1 cellular context compared by ENCODE assay signal in genomic region chr19:18743281-18743825, GRCh38.
A peak's percentile ranks its signal among the peaks of the same experiment; 100 is the strongest.
TF ChIP-seq lines count a peak whose summit lies in the region.

No MANE protein-coding gene starts in this region.

TF ChIP-seq in HepG2, 621 proteins besides CTCF, POLR2A, EP300 and RAD21 (continued from another document):
- TF ChIP-seq ZNF687 (CRISPR knock-in tag; IDR thresholded peaks at IDR 0.05) = peak; percentile 37; the same call in 1 of the 2 replicates
- no peak for TF ChIP-seq LRRFIP1 (CRISPR knock-in tag; conservative IDR thresholded peaks at IDR 0.05)
- no peak for TF ChIP-seq SP4 (CRISPR knock-in tag; IDR thresholded peaks at IDR 0.05)
- TF ChIP-seq TP53 (CRISPR knock-in tag; conservative IDR thresholded peaks at IDR 0.05) = no peak
- no peak for TF ChIP-seq ZNF530 (CRISPR knock-in tag; IDR thresholded peaks at IDR 0.05; ENCODE audit: low read depth)
- TF ChIP-seq ZNF563 (CRISPR knock-in tag; IDR thresholded peaks at IDR 0.05) = no peak
- TF ChIP-seq ZNF784 (CRISPR knock-in tag; IDR thresholded peaks at IDR 0.05; ENCODE audit: borderline replicate concordance) = no peak
- peak; percentile 99 for TF ChIP-seq ZBTB38 (CRISPR knock-in tag; IDR thresholded peaks at IDR 0.05)
- TF ChIP-seq TBX2 (CRISPR knock-in tag; IDR thresholded peaks at IDR 0.05; ENCODE audit: borderline replicate concordance) = no peak
- TF ChIP-seq ZBTB8A (CRISPR knock-in tag; IDR thresholded peaks at IDR 0.05; ENCODE audit: borderline replicate concordance, low read depth) = no peak
- TF ChIP-seq ZBTB49 (CRISPR knock-in tag; IDR thresholded peaks at IDR 0.05; ENCODE audit: borderline replicate concordance) = no peak
- no peak for TF ChIP-seq NR2F2 (IDR thresholded peaks at IDR 0.05; ENCODE audit: borderline replicate concordance, low read depth)
- TF ChIP-seq PHF21A (CRISPR knock-in tag; IDR thresholded peaks at IDR 0.05) = no peak
- TF ChIP-seq ZNF746 (CRISPR knock-in tag; IDR thresholded peaks at IDR 0.05) = no peak
- TF ChIP-seq FOXO4 (CRISPR knock-in tag; conservative IDR thresholded peaks at IDR 0.05) = no peak
- no peak for TF ChIP-seq ZNF547 (CRISPR knock-in tag; IDR thresholded peaks at IDR 0.05)
- TF ChIP-seq HOXA3 (CRISPR knock-in tag; IDR thresholded peaks at IDR 0.05) = peak; percentile 44; the same call in 1 of the 2 replicates
TF ChIP-seq in HepG2: peak in this region for 8.
